Comparison of ENCODE assay signal across 8 cellular contexts in genomic region chr11:130069684-130070108, GRCh38. TPM values are rescaled to one million over a fixed set of nuclear protein-coding genes. Genes with fewer than 3 reads are reported as not detected.
DNase-seq lines count a peak whose midpoint lies in the region; ATAC-seq, FAIRE-seq and TF ChIP-seq lines count a peak whose summit lies in the region.

Gene APLP2 (plus strand): TSS chr11:130069894. CDS start chr11:130069978, 84 bp downstream.

- peak; percentile 86 for TF ChIP-seq POLR2A in GM18951 (IDR thresholded peaks at IDR 0.05; ENCODE audit: extremely low read depth, insufficient read depth, insufficient read length)

- no peaks in the 10 kb centered on the region for H3K36me3 ChIP-seq in mammary epithelial cell (ENCODE audit: insufficient read depth, low read length)
- no peaks in the 10 kb centered on the region for H3K36me3 ChIP-seq in iPS-20b (ENCODE audit: insufficient read depth, low read depth, low read length)
- H3K36me3 ChIP-seq in small intestine (ENCODE audit: control insufficient read depth in 2 of 2, insufficient read depth in 2 of 2, low read length in 2 of 2) = no peaks in the 10 kb centered on the region

- H3K27me3 ChIP-seq in mammary epithelial cell (ENCODE audit: insufficient read depth, low read length) (no peaks in the 10 kb centered on the region), iPS-20b (ENCODE audit: insufficient read depth, low read length) (peaks cover 37% of the 10 kb centered on the region), small intestine (ENCODE audit: control insufficient read depth in 2 of 2, insufficient read depth in 2 of 2, low read length in 2 of 2) (no peaks in the 10 kb centered on the region)

- DNase-seq in AG08396 (ENCODE audit: low spot score) (peak; percentile 98), NCI-H2227 treated with DMSO at 0.1 percent for 48 hours (lab: John Stamatoyannopoulos, UW) (peak; percentile 96), mammary epithelial cell (peak; percentile 96), small intestine (peak; percentile 99)

- H3K27ac ChIP-seq in mammary epithelial cell (ENCODE audit: insufficient read depth, low read depth, low read length) (peak within 1 kb of the TSS; percentile 77), iPS-20b (ENCODE audit: low read length) (no peak within 1 kb of the TSS), small intestine (ENCODE audit: low read depth in 1 of 2, low read length in 1 of 2) (peak within 1 kb of the TSS; percentile 92 to 97)

- no peaks in the 10 kb centered on the region for H4K20me1 ChIP-seq in mammary epithelial cell (ENCODE audit: insufficient read depth, low read length)

- peak within 1 kb of the TSS; percentile 100 for H2AFZ ChIP-seq in mammary epithelial cell (ENCODE audit: low read depth, low read length)

- peaks cover 51% of the 10 kb centered on the region for H3K79me2 ChIP-seq in mammary epithelial cell (ENCODE audit: insufficient read depth, low read length)

- no peak for TF ChIP-seq CTCF in WI38 (IDR thresholded peaks at IDR 0.05; ENCODE audit: low read depth, low read length)
- TF ChIP-seq CTCF in mammary epithelial cell (conservative IDR thresholded peaks at IDR 0.05 in 1 of 2, IDR thresholded peaks at IDR 0.05 in 1 of 2; ENCODE audit: extremely low read depth in 1 of 2, insufficient read depth in 1 of 2, low read depth in 1 of 2, low read length in 2 of 2) = no peak

- H3K9me3 ChIP-seq in mammary epithelial cell (replicated peaks; ENCODE audit: insufficient read depth, low read length) (no peaks in the 10 kb centered on the region), iPS-20b (ENCODE audit: insufficient read depth, low read depth, low read length) (no peaks in the 10 kb centered on the region), small intestine (ENCODE audit: control insufficient read depth, low read depth) (no peaks in the 10 kb centered on the region)

- in situ Hi-C loops in GM18951 (cut with MboI; ENCODE audit: low sequenced_read_pairs, unreplicated experiment) (no loop called here), mammary epithelial cell (cut with MboI; ENCODE audit: low sequenced_read_pairs in 2 of 2) (loop anchor here in 1 of 2 donors (10.0 kb wide), 1 partner anchor 65 kb away; the partner anchor contains the start of gene PRDM10)

- peaks cover 22% of the 10 kb centered on the region for H3K4me1 ChIP-seq in mammary epithelial cell (ENCODE audit: insufficient read depth, low read length)
- peaks cover 10% of the 10 kb centered on the region; the same call in 1 of the 2 replicates for H3K4me1 ChIP-seq in iPS-20b (ENCODE audit: insufficient read depth, low read length)
- H3K4me1 ChIP-seq in small intestine (ENCODE audit: control insufficient read depth in 2 of 2, insufficient read depth in 1 of 2, low read depth in 1 of 2, low read length in 1 of 2) = no peaks in the 10 kb centered on the region

- peak within 1 kb of the TSS; percentile 100 for H3K4me2 ChIP-seq in mammary epithelial cell (ENCODE audit: insufficient read depth, low read depth, low read length)

- ATAC-seq in HG03175 (IDR thresholded peaks at IDR 0.05; ENCODE audit: unreplicated experiment) = peak; percentile 97

- no peak for FAIRE-seq in small intestine (lab: Jason Lieb, UNC)

- H3K4me3 ChIP-seq in WI38 (ENCODE audit: low read depth, low read length) (peak within 1 kb of the TSS; percentile 76), mammary epithelial cell (replicated peaks in 1 of 3; ENCODE audit: insufficient read depth in 1 of 3, low read depth in 2 of 3, low read length in 3 of 3) (peak within 1 kb of the TSS; percentile 80 to 91 (median 83)), iPS-20b (ENCODE audit: low read length) (peak within 1 kb of the TSS; percentile 97), small intestine (ENCODE audit: low read depth in 1 of 2, low read length in 2 of 2) (peak within 1 kb of the TSS; percentile 86 to 98)

- intact Hi-C loops in mammary epithelial cell (cut with micrococcal nuclease) = loop anchor here (1.0 to 5.0 kb wide), 7 partner anchors 32 to 147 kb away; no protein-coding TSS in a partner anchor

- CTCF ChIA-PET in mammary epithelial cell (lab: Charles Lee; ENCODE audit: low non-redundant PET) = no interaction called here

- dilution Hi-C loops in mammary epithelial cell (cut with HindIII; ENCODE audit: low sequenced_read_pairs) = no loop called here

- H3K9ac ChIP-seq in mammary epithelial cell (ENCODE audit: insufficient read depth, low read length) (peak within 1 kb of the TSS; percentile 70), iPS-20b (ENCODE audit: low read depth, low read length) (peak within 1 kb of the TSS; percentile 80; the same call in 1 of the 2 replicates)

- no CpG with 5 or more reads among the region's 47 CpGs for WGBS in mammary epithelial cell (ENCODE audit: low coverage, missing lambda C conversion rate)
- 0 to 3% (median 1%) methylated on average over 24 to 47 of the region's 47 CpGs for WGBS in small intestine, 3 donors

- BruUV-seq in mammary epithelial cell (replicated peaks; lab: Mats Ljungman, UMichigan) = no TSS peak

RNA-seq across cellular contexts. Expression of gene APLP2, which starts in this region (rescaled TPM):
- total RNA-seq in mammary epithelial cell = 100 to 1,000 TPM; 348 to 450 TPM
- polyA plus RNA-seq in mammary epithelial cell (319 TPM), small intestine (100 to 1,000 TPM in 1 of 3 donors, 10 to 100 TPM in 2; 72.7 to 183 (median 91.7) TPM)
- polyA minus RNA-seq in mammary epithelial cell = 177 TPM
